In the genomic region with DNA sequence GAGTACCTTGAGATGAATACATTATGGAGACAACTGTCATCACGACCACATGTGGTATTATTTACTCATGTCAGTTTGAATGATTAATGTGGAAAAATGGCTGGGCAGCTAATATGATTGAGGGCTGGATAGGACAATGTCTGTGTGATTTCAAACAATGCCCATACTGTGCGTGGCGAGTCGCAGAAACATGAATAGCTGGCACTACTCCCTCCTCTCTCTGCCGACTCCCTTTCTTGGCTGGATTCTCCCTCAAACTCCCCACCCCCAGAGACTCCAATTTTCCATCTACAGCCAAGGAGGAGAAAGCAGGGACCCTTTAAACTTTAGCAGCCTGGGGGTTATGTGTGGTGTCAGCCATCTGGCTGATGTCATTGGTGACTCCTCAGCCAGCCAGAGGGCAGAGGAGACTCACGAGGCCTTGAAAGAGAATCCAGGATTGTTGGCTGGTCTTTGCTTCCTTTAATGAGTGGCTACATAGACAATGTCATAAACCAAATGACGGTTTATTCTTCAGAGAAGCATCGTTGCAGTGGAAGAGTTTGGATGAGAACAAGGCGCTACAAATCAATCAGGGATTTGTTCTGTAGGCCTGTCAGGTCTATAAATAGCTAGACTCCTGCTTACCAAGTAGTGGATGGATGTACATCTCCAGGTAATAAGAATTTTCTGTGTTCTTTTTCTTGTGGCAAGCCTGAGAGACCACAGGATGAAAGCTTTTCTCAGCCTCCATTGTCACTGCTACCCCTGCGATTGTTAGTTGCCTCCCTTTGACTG, we compare ENCODE assay signal across 1 cellular context.
TF ChIP-seq lines count a peak whose summit lies in the region.

No MANE protein-coding gene starts in this region.

TF ChIP-seq in HCT116, 20 proteins besides CTCF, POLR2A, EP300 and RAD21 (continued from another document):
- no peak for TF ChIP-seq SIN3A (IDR thresholded peaks at IDR 0.05; ENCODE audit: low read depth)
- no peak for TF ChIP-seq CBX3 (IDR thresholded peaks at IDR 0.05; ENCODE audit: low read depth)
- no peak for TF ChIP-seq ELF1 (IDR thresholded peaks at IDR 0.05; ENCODE audit: borderline replicate concordance, low read depth)
